ENCODE assay signal across 26 cellular contexts in genomic region chr21:15741510-15741909, GRCh38. TPM values are rescaled to one million over a fixed set of nuclear protein-coding genes. Genes with fewer than 3 reads are reported as not detected.
DNase-seq lines count a peak whose midpoint lies in the region; ATAC-seq, FAIRE-seq and TF ChIP-seq lines count a peak whose summit lies in the region.
"Had no signal": no experiment of that assay in that cellular context is flagged by ENCODE, and none has a peak within 500 bp of the region (broad histone marks: within the 10 kb centered on the region; RNA-seq: fewer than 3 reads in every experiment).

No MANE protein-coding gene starts in this region.

- H3K27me3 Mint-ChIP-seq in natural killer cell (ENCODE audit: low read depth in 2 of 2): no peaks in the 10 kb centered on the region
- no peaks in the 10 kb centered on the region for H3K27me3 Mint-ChIP-seq in natural killer cell treated with Interleukin-12 subunit alpha and Interleukin-12 subunit beta and Interleukin-15 and Interleukin-18, amount 100 ng/mL, for 72 hours
- H3K27me3 Mint-ChIP-seq in activated CD8-positive, alpha-beta memory T cell treated with anti-CD3 and anti-CD28 coated beads, Interleukin-2, amount 10 ng/mL, durations not matched to agents 7 days and 5 days: no peaks in the 10 kb centered on the region
- H3K27me3 Mint-ChIP-seq: activated CD4-positive, alpha-beta memory T cell treated with anti-CD3 and anti-CD28 coated beads for 36 hours; activated naive CD4-positive, alpha-beta T cell treated with anti-CD3 and anti-CD28 coated beads, Interleukin-2, amount 50 U/mL, for 24 hours; activated T-cell treated with anti-CD3 and anti-CD28 coated beads, Interleukin-2, amount 50 U/mL, for 24 hours; CD4-positive, alpha-beta memory T cell; naive thymus-derived CD8-positive, alpha-beta T cell had no signal

- FAIRE-seq in K562 (lab: Jason Lieb, UNC): no peak

- peaks cover 100% of the 10 kb centered on the region for H3K79me2 ChIP-seq in K562 (ENCODE audit: control insufficient read depth, insufficient read depth, low read length)

- TF ChIP-seq RAD21 in K562 (CRISPR knock-in tag; conservative IDR thresholded peaks at IDR 0.05 in 1 of 2, IDR thresholded peaks at IDR 0.05 in 1 of 2): no peak

- H3K27ac ChIP-seq in K562 (ENCODE audit: extremely low read depth, low read depth, low read length): no peak overlapping the region
- H3K27ac ChIP-seq: heart left ventricle, HL-60, testis, VCaP had no signal

- intact Hi-C loops in natural killer cell (cut with micrococcal nuclease): no loop called here
- intact Hi-C loops in K562 (cut with micrococcal nuclease): no loop called here

- ATAC-seq in natural killer cell: no peak
- no peak for ATAC-seq in natural killer cell treated with Interleukin-12 subunit alpha and Interleukin-12 subunit beta and Interleukin-15 and Interleukin-18, amount 100 ng/mL, for 72 hours
- no peak for ATAC-seq in K562
- no peak for ATAC-seq in GM21515 (IDR thresholded peaks at IDR 0.05; ENCODE audit: unreplicated experiment)
- no peak for ATAC-seq in activated CD8-positive, alpha-beta memory T cell treated with anti-CD3 and anti-CD28 coated beads, Interleukin-2, amount 10 ng/mL, durations not matched to agents 7 days and 5 days
- ATAC-seq: naive thymus-derived CD8-positive, alpha-beta T cell had no signal

- in situ Hi-C loops in K562 (cut with MboI): no loop called here

- H3K27me3 ChIP-seq in K562 (ENCODE audit: control insufficient read depth in 2 of 2, insufficient read depth in 2 of 2, low read length in 2 of 2): no peaks in the 10 kb centered on the region
- H3K27me3 ChIP-seq: heart left ventricle, testis had no signal

- no peak overlapping the region for H3K4me2 ChIP-seq in K562 (ENCODE audit: insufficient read depth, low read length)
- H3K4me2 ChIP-seq: smooth muscle cell had no signal

- H3K27ac Mint-ChIP-seq in natural killer cell: peak overlapping the region; percentile 5 to 78
- peak overlapping the region in 1 of 2 donors; percentile 53 for H3K27ac Mint-ChIP-seq in natural killer cell treated with Interleukin-12 subunit alpha and Interleukin-12 subunit beta and Interleukin-15 and Interleukin-18, amount 100 ng/mL, for 72 hours
- H3K27ac Mint-ChIP-seq in activated CD8-positive, alpha-beta memory T cell treated with anti-CD3 and anti-CD28 coated beads, Interleukin-2, amount 10 ng/mL, durations not matched to agents 7 days and 5 days: no peak overlapping the region
- H3K27ac Mint-ChIP-seq: activated CD4-positive, alpha-beta memory T cell treated with anti-CD3 and anti-CD28 coated beads for 36 hours; brain had no signal

- no peak for TF ChIP-seq POLR2A in K562 (conservative IDR thresholded peaks at IDR 0.05)

- H3K4me1 Mint-ChIP-seq in natural killer cell: peaks cover 88% of the 10 kb centered on the region in 2 donors
- peaks cover 61 to 78% of the 10 kb centered on the region in 2 donors for H3K4me1 Mint-ChIP-seq in natural killer cell treated with Interleukin-12 subunit alpha and Interleukin-12 subunit beta and Interleukin-15 and Interleukin-18, amount 100 ng/mL, for 72 hours (ENCODE audit: low read depth in 2 of 2)
- peaks cover 52% of the 10 kb centered on the region for H3K4me1 Mint-ChIP-seq in activated CD8-positive, alpha-beta memory T cell treated with anti-CD3 and anti-CD28 coated beads, Interleukin-2, amount 10 ng/mL, durations not matched to agents 7 days and 5 days

- H3K9me3 Mint-ChIP-seq in natural killer cell: no peaks in the 10 kb centered on the region
- no peaks in the 10 kb centered on the region for H3K9me3 Mint-ChIP-seq in natural killer cell treated with Interleukin-12 subunit alpha and Interleukin-12 subunit beta and Interleukin-15 and Interleukin-18, amount 100 ng/mL, for 72 hours
- H3K9me3 Mint-ChIP-seq in activated CD8-positive, alpha-beta memory T cell treated with anti-CD3 and anti-CD28 coated beads, Interleukin-2, amount 10 ng/mL, durations not matched to agents 7 days and 5 days (ENCODE audit: low read depth): peaks cover 4% of the 10 kb centered on the region
- H3K9me3 Mint-ChIP-seq: activated CD4-positive, alpha-beta memory T cell treated with anti-CD3 and anti-CD28 coated beads for 36 hours; activated naive CD4-positive, alpha-beta T cell treated with anti-CD3 and anti-CD28 coated beads, Interleukin-2, amount 50 U/mL, for 24 hours; CD4-positive, alpha-beta memory T cell; immature natural killer cell had no signal

- BruUV-seq in K562 (replicated peaks; lab: Mats Ljungman, UMichigan): no TSS peak

- CTCF ChIA-PET in K562 (lab: Yijun Ruan, JAX; ENCODE audit: low intra/inter-chr PET ratio): interaction anchor here (0.6 kb wide), 1 partner anchor 1283 kb away, joined by 3 read pairs; no protein-coding TSS in a partner anchor
- CTCF ChIA-PET in activated CD8-positive, alpha-beta memory T cell treated with anti-CD3 and anti-CD28 coated beads, Interleukin-2, amount 10 ng/mL, durations not matched to agents 7 days and 5 days (lab: Charles Lee): no interaction called here

- H2AFZ ChIP-seq in K562 (ENCODE audit: low read depth, low read length): no peak overlapping the region

- H3K9me3 ChIP-seq in K562 (replicated peaks; ENCODE audit: control insufficient read depth, insufficient read depth, low read depth, low read length): no peaks in the 10 kb centered on the region
- H3K9me3 ChIP-seq: heart left ventricle, testis had no signal

- no peaks in the 10 kb centered on the region for H3K36me3 Mint-ChIP-seq in natural killer cell
- peaks cover 4% of the 10 kb centered on the region for H3K36me3 Mint-ChIP-seq in natural killer cell treated with Interleukin-12 subunit alpha and Interleukin-12 subunit beta and Interleukin-15 and Interleukin-18, amount 100 ng/mL, for 72 hours
- peaks cover 46% of the 10 kb centered on the region for H3K36me3 Mint-ChIP-seq in activated CD8-positive, alpha-beta memory T cell treated with anti-CD3 and anti-CD28 coated beads, Interleukin-2, amount 10 ng/mL, durations not matched to agents 7 days and 5 days

- no peak overlapping the region for H3K4me3 ChIP-seq in K562
- H3K4me3 ChIP-seq: heart left ventricle, smooth muscle cell, testis had no signal

- H3K4me1 ChIP-seq in K562 (replicated peaks in 1 of 2; ENCODE audit: control insufficient read depth in 2 of 2, insufficient read depth in 2 of 2, low read length in 2 of 2): peaks cover 37 to 38% of the 10 kb centered on the region in 2 experiments
- H3K4me1 ChIP-seq: testis had no signal

- TF ChIP-seq EP300 in K562 (IDR thresholded peaks at IDR 0.05; ENCODE audit: low read length): no peak

- no peak overlapping the region for H3K9ac ChIP-seq in K562 (ENCODE audit: insufficient read depth in 1 of 2, low read depth in 2 of 2, low read length in 2 of 2)

- H3K4me3 Mint-ChIP-seq in natural killer cell: no peak overlapping the region
- no peak overlapping the region for H3K4me3 Mint-ChIP-seq in natural killer cell treated with Interleukin-12 subunit alpha and Interleukin-12 subunit beta and Interleukin-15 and Interleukin-18, amount 100 ng/mL, for 72 hours
- H3K4me3 Mint-ChIP-seq in activated CD8-positive, alpha-beta memory T cell treated with anti-CD3 and anti-CD28 coated beads, Interleukin-2, amount 10 ng/mL, durations not matched to agents 7 days and 5 days: no peak overlapping the region
- H3K4me3 Mint-ChIP-seq: activated CD4-positive, alpha-beta memory T cell treated with anti-CD3 and anti-CD28 coated beads for 36 hours; activated T-cell treated with anti-CD3 and anti-CD28 coated beads, Interleukin-2, amount 50 U/mL, for 24 hours; brain had no signal

- H4K20me1 ChIP-seq in K562 (replicated peaks; ENCODE audit: control insufficient read depth, insufficient read depth, low read length): peaks cover 14% of the 10 kb centered on the region; the same call in 1 of the 2 replicates

- no peaks in the 10 kb centered on the region for H3K9me1 ChIP-seq in K562 (ENCODE audit: control insufficient read depth, insufficient read depth, low read length)

- TF ChIP-seq CTCF in natural killer cell (IDR thresholded peaks at IDR 0.05): no peak
- TF ChIP-seq CTCF in K562 (IDR thresholded peaks at IDR 0.05 in 2 of 3, conservative IDR thresholded peaks at IDR 0.05 in 1 of 3; ENCODE audit: insufficient read depth in 2 of 3, low read depth in 1 of 3, low read length in 3 of 3): no peak

- POLR2A ChIA-PET in K562 (lab: Yijun Ruan, JAX): interaction anchor here (0.8 to 1.8 kb wide), 2 partner anchors 9 to 39 kb away, joined by 3 to 6 read pairs; no protein-coding TSS in a partner anchor

- no peak for DNase-seq in natural killer cell
- DNase-seq in natural killer cell treated with Interleukin-12 subunit alpha and Interleukin-12 subunit beta and Interleukin-15 and Interleukin-18, amount 100 ng/mL, for 72 hours (ENCODE audit: low spot score): no peak
- DNase-seq in K562 (ENCODE audit: extremely low read depth in 1 of 4, low spot score in 3 of 4): no peak
- peak; percentile 48 for DNase-seq in iris pigment epithelial cell (ENCODE audit: low read depth)
- DNase-seq in activated T-cell treated with anti-CD3 and anti-CD28 coated beads for 4 hours: no peak
- no peak for DNase-seq in stimulated activated CD4-positive, alpha-beta T cell treated with anti-CD3 and anti-CD28 coated beads, Interleukin-2, amount 100 ng/mL, for 24 hours
- no peak for DNase-seq in activated CD8-positive, alpha-beta memory T cell treated with anti-CD3 and anti-CD28 coated beads, Interleukin-2, amount 10 ng/mL, durations not matched to agents 7 days and 5 days
- DNase-seq: activated CD4-positive, alpha-beta memory T cell treated with anti-CD3 and anti-CD28 coated beads for 36 hours; activated T-cell treated with anti-CD3 and anti-CD28 coated beads, Interleukin-2, amount 50 U/mL, for 24 hours; CD4-positive, alpha-beta memory T cell; GOT3; immature natural killer cell; naive thymus-derived CD8-positive, alpha-beta T cell; NCI-H1092 treated with DMSO at 0.1 percent for 48 hours; NCI-H2081 treated with DMSO at 0.1 percent for 48 hours; NCI-H526; SHP77; T-helper 1 cell; testis had no signal

- peaks cover 5% of the 10 kb centered on the region; the same call in 1 of the 3 replicates for H3K36me3 ChIP-seq in K562 (ENCODE audit: control insufficient read depth, insufficient read depth, low read length)

- 10% methylated on average over 1 of the region's 1 CpG for WGBS in K562 (ENCODE audit: insufficient coverage, low coverage, missing lambda C conversion rate)

RNA-seq across cellular contexts. Expression of gene USP25, which starts 11.7 kb away (rescaled TPM):
- total RNA-seq in natural killer cell (10 to 100 TPM; 67.0 to 95.4 (median 76.4) TPM), K562 (2014; rRNA removed) (26.4 and 31.4 TPM in 2 replicates), K562 (2014; rRNA removed; fragmentation: Illumina TruSeq; extraction: Trizol) (44.9 and 49.0 TPM in 2 replicates), K562 (2015; rRNA removed; fragmentation: Illumina TruSeq; extraction: Trizol) (36.4 and 42.4 TPM in 2 replicates), K562 (2021) (36.5 and 42.1 TPM in 2 replicates)
- total RNA-seq in natural killer cell treated with Interleukin-12 subunit alpha and Interleukin-12 subunit beta and Interleukin-15 and Interleukin-18, amount 100 ng/mL, for 72 hours: 10 to 100 TPM; 35.6 to 39.7 TPM
- 27.5 and 92.2 TPM in 2 replicates for total RNA-seq in K562 (2011; cell fraction: chromatin; rRNA removed; ENCODE audit: low replicate concordance)
- 14.8 and 22.9 TPM in 2 replicates for total RNA-seq in K562 (2011; cell fraction: nucleolus; rRNA removed)
- total RNA-seq in K562 (2011; cell fraction: nucleoplasm; rRNA removed): 34.8 and 45.6 TPM in 2 replicates
- polyA plus RNA-seq in K562 (2011; rRNA removed) (18.5 and 27.7 TPM in 2 replicates), K562 (2014; fragmentation: Illumina TruSeq; extraction: Trizol) (30.4 and 33.8 TPM in 2 replicates), K562 (2014; fragmentation: Nextera tagmentation; extraction: Ambion mirVana) (1 to 10 TPM; 7.8 to 8.0 TPM), K562 (2014; rRNA removed) (16.4 and 23.7 TPM in 2 replicates)
- 7.7 and 11.9 TPM in 2 replicates for polyA plus RNA-seq in K562 (2011; cell fraction: cytosol; rRNA removed)
- polyA plus RNA-seq in K562 (2011; cell fraction: nucleus; rRNA removed): 17.4 and 26.8 TPM in 2 replicates
- 16.4 and 19.6 TPM in 2 replicates for polyA plus RNA-seq in K562 (2012)
- polyA minus RNA-seq in K562 (2011; rRNA and poly(A)+ RNA removed): 135 TPM in 2 replicates
- 21.7 and 28.6 TPM in 2 replicates for polyA minus RNA-seq in K562 (2011; cell fraction: cytosol; rRNA and poly(A)+ RNA removed)
- polyA minus RNA-seq in K562 (2011; cell fraction: nucleus; rRNA and poly(A)+ RNA removed): 61.0 and 114 TPM in 2 replicates
- 10 to 100 TPM; 43.2 to 58.0 TPM for total RNA-seq in activated CD8-positive, alpha-beta memory T cell treated with anti-CD3 and anti-CD28 coated beads, Interleukin-2, amount 10 ng/mL, durations not matched to agents 7 days and 5 days
